23 cellular contexts compared by ENCODE assay signal in the genomic region with DNA sequence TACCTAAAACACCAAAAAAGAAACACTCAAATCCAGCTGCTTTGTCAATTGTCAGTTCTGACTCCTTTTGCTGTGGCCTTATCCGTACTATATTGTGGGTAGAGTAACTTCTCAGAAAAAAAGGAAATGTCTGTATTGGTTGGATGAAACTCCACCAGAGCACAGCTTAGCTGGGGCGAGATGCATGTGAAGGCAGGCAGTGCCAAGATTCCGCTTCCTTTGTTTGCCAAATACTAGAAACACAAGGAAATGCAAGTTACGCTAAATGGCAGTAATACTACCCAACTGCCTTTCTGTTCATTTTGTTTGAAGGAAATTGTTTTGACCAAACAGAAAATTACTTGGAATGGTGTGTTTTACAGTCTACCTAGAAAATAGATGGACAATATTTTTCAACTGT.
"Had no signal": no experiment of that assay in that cellular context is flagged by ENCODE, and none has a peak within 500 bp of the region (broad histone marks: within the 10 kb centered on the region; RNA-seq: fewer than 3 reads in every experiment).

No MANE protein-coding gene starts in this region.

- H3K27ac ChIP-seq: esophagus muscularis mucosa, foreskin keratinocyte, left lung, psoas muscle had no signal

- H3K9me3 ChIP-seq: esophagus muscularis mucosa, heart right ventricle, left lung, mucosa of descending colon, psoas muscle, transverse colon had no signal

- H3K4me3 ChIP-seq: esophagus muscularis mucosa, heart right ventricle, left lung, lung, mucosa of descending colon, psoas muscle, smooth muscle cell, transverse colon had no signal

- DNase-seq: activated CD4-positive, alpha-beta memory T cell treated with anti-CD3 and anti-CD28 coated beads for 36 hours; activated CD4-positive, alpha-beta T cell treated with anti-CD3 and anti-CD28 coated beads, Interleukin-2, amount 10 ng/mL, durations not matched to agents 24 days and 14 days; activated CD4-positive, CD25-positive, alpha-beta regulatory T cell treated with anti-CD3 and anti-CD28 coated beads, Interleukin-2, amount 50 U/mL, for 72 hours; activated CD8-positive, alpha-beta memory T cell treated with anti-CD3 and anti-CD28 coated beads, Interleukin-2, amount 50 U/mL, for 4 hours; activated gamma-delta T cell; activated naive CD4-positive, alpha-beta T cell treated with anti-CD3 and anti-CD28 coated beads, Interleukin-2, amount 50 U/mL, for 16 hours; activated T-cell treated with anti-CD3 and anti-CD28 coated beads, Interleukin-2, amount 50 U/mL, for 1 hour; amniotic stem cell; endodermal cell; foreskin keratinocyte; heart right ventricle; left lung; psoas muscle; stimulated activated CD4-positive, alpha-beta T cell treated with anti-CD3 and anti-CD28 coated beads, Interleukin-15, amount 100 ng/mL, for 24 hours; stimulated activated CD4-positive, alpha-beta T cell treated with anti-CD3 and anti-CD28 coated beads, Interleukin-2, amount 100 ng/mL, for 24 hours; stimulated activated naive B cell treated with anti-CD40 and anti-IgM and Interleukin-4, amounts not matched to agents 10 μg/mL and 1 μg/mL and 100 μg/mL, for 72 hours; T-helper 17 cell; T1000; transverse colon had no signal

- H3K4me2 ChIP-seq: smooth muscle cell had no signal

- H3K27me3 ChIP-seq: esophagus muscularis mucosa, foreskin keratinocyte, heart right ventricle, left lung, transverse colon had no signal
